In the genomic region with DNA sequence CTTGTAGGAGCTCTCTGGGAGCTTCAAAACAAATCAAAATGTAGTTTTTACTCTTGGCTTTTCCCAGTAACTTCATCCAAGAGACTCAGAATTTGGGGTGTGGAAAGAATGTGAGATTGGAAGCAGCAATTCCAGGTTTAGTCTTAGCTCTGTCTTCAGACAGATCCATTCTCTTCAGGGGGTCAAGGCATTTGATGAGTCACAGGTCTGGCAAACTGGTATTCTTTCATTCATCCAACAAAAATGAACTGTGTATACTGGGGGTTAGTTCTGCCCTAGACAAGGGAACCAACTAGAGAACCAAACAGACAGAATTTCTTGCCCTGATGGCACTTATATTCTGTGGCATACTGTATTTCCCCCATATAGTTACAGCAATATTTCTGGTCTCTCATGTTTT, we compare ENCODE assay signal across 23 cellular contexts. TPM values are rescaled to one million over a fixed set of nuclear protein-coding genes. Genes with fewer than 3 reads are reported as not detected.
"Had no signal": no experiment of that assay in that cellular context is flagged by ENCODE, and none has a peak within 500 bp of the region (broad histone marks: within the 10 kb centered on the region; RNA-seq: fewer than 3 reads in every experiment).

No MANE protein-coding gene starts in this region.

- DNase-seq: cortex of kidney; dorsolateral prefrontal cortex; effector CD8-positive, alpha-beta T cell; gastrocnemius medialis; heart right ventricle; hypothalamus; islet precursor cell; mammary epithelial cell; mucosa of descending colon; naive thymus-derived CD8-positive, alpha-beta T cell; posterior cingulate gyrus; sigmoid colon; small intestine; stimulated activated CD4-positive, alpha-beta T cell treated with anti-CD3 and anti-CD28 coated beads, Interleukin-12 subunit alpha, Interleukin-12 subunit beta, amount 100 ng/mL, for 4 hours; stimulated activated naive CD8-positive, alpha-beta T cell treated with anti-CD3 and anti-CD28 coated beads, Interleukin-15, Interleukin-2, amounts not matched to agents 100 U/mL and 50 U/mL, for 24 hours; thyroid gland; upper lobe of left lung; uterus had no signal

- H3K27ac Mint-ChIP-seq: naive thymus-derived CD8-positive, alpha-beta T cell had no signal

- H3K4me3 Mint-ChIP-seq: naive thymus-derived CD8-positive, alpha-beta T cell had no signal

- H3K4me1 Mint-ChIP-seq: naive thymus-derived CD8-positive, alpha-beta T cell had no signal

- H3K4me3 ChIP-seq: dorsolateral prefrontal cortex, gastrocnemius medialis, heart right ventricle, mucosa of descending colon, sigmoid colon, suprapubic skin, thyroid gland, upper lobe of left lung, uterus had no signal

- ATAC-seq: gastrocnemius medialis; heart right ventricle; left lobe of liver; mucosa of descending colon; naive thymus-derived CD8-positive, alpha-beta T cell; stimulated activated naive CD8-positive, alpha-beta T cell treated with anti-CD3 and anti-CD28 coated beads, Interleukin-15, Interleukin-2, amounts not matched to agents 100 U/mL and 50 U/mL, for 24 hours had no signal

- H3K36me3 Mint-ChIP-seq: naive thymus-derived CD8-positive, alpha-beta T cell had no signal

RNA-seq across cellular contexts. Expression of gene CADPS, which starts 36.3 kb away (rescaled TPM):
- total RNA-seq: fibroblast of villous mesenchyme; mammary epithelial cell; naive thymus-derived CD8-positive, alpha-beta T cell; osteocyte; pulmonary artery endothelial cell had no signal
- polyA plus RNA-seq: mammary epithelial cell; naive thymus-derived CD8-positive, alpha-beta T cell had no signal
